Comparison of ENCODE assay signal across 34 cellular contexts in the genomic region with DNA sequence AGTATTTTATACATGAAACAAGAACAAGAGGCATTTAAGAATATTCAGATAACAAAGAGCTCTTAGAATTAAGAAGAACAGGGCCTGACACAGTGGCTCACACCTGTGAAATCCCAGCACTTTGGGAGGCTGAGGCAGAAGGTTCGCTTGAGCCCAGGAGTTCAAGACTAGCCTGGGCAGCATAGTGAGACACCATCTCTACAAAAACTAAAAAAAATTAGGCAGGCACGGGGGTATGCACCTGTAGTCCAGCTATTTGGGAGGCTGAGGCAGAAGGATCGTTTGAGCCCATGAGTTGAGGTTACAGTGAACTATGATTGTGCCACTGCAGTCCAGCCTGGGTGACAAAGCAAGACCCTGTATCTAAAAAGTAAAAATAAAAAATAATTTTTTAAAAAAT. TPM values are rescaled to one million over a fixed set of nuclear protein-coding genes. Genes with fewer than 3 reads are reported as not detected.
"Had no signal": no experiment of that assay in that cellular context is flagged by ENCODE, and none has a peak within 500 bp of the region (broad histone marks: within the 10 kb centered on the region; RNA-seq: fewer than 3 reads in every experiment).

No MANE protein-coding gene starts in this region.

- H3K9me3 Mint-ChIP-seq: activated CD4-positive, alpha-beta memory T cell treated with anti-CD3 and anti-CD28 coated beads, Interleukin-2, amount 10 ng/mL, durations not matched to agents 7 days and 5 days; activated CD4-positive, alpha-beta T cell treated with anti-CD3 and anti-CD28 coated beads, Interleukin-2, amount 10 ng/mL, durations not matched to agents 7 days and 5 days; activated naive CD4-positive, alpha-beta T cell treated with anti-CD3 and anti-CD28 coated beads for 36 hours; activated naive CD4-positive, alpha-beta T cell treated with anti-CD3 and anti-CD28 coated beads, Interleukin-2, amount 50 U/mL, for 72 hours; activated naive CD8-positive, alpha-beta T cell treated with anti-CD3 and anti-CD28 coated beads for 36 hours; activated T-cell treated with anti-CD3 and anti-CD28 coated beads, Interleukin-2, amount 50 U/mL, for 4 hours; brain; central memory CD8-positive, alpha-beta T cell; T-helper 1 cell treated with Interleukin-12 subunit alpha and Interleukin-12 subunit beta and Interleukin-4 antibody, amounts not matched to agents 30 μg/mL and 1 μg/mL, for 36 hours; T-helper 2 cell treated with Interferon-gamma antibody and Interleukin-4, amounts not matched to agents 5 μg/mL and 100 μg/mL, for 36 hours had no signal

- H3K27ac Mint-ChIP-seq: activated CD4-positive, alpha-beta memory T cell treated with anti-CD3 and anti-CD28 coated beads, Interleukin-2, amount 10 ng/mL, durations not matched to agents 7 days and 5 days; activated CD4-positive, alpha-beta T cell treated with anti-CD3 and anti-CD28 coated beads for 36 hours; activated CD4-positive, alpha-beta T cell treated with anti-CD3 and anti-CD28 coated beads, Interleukin-2, amount 10 ng/mL, durations not matched to agents 7 days and 5 days; activated CD8-positive, alpha-beta memory T cell treated with anti-CD3 and anti-CD28 coated beads, Interleukin-2, amount 10 ng/mL, durations not matched to agents 7 days and 5 days; activated CD8-positive, alpha-beta T cell treated with anti-CD3 and anti-CD28 coated beads, Interleukin-2, amount 10 ng/mL, durations not matched to agents 7 days and 5 days; activated naive CD4-positive, alpha-beta T cell treated with anti-CD3 and anti-CD28 coated beads for 36 hours; activated naive CD8-positive, alpha-beta T cell treated with anti-CD3 and anti-CD28 coated beads for 36 hours; brain; T-helper 1 cell treated with Interleukin-12 subunit alpha and Interleukin-12 subunit beta and Interleukin-4 antibody, amounts not matched to agents 30 μg/mL and 1 μg/mL, for 36 hours; T-helper 2 cell treated with Interferon-gamma antibody and Interleukin-4, amounts not matched to agents 5 μg/mL and 100 μg/mL, for 36 hours had no signal

- H3K27me3 Mint-ChIP-seq: activated CD4-positive, alpha-beta memory T cell treated with anti-CD3 and anti-CD28 coated beads, Interleukin-2, amount 10 ng/mL, durations not matched to agents 7 days and 5 days; activated CD4-positive, alpha-beta T cell treated with anti-CD3 and anti-CD28 coated beads for 36 hours; activated CD4-positive, alpha-beta T cell treated with anti-CD3 and anti-CD28 coated beads, Interleukin-2, amount 10 ng/mL, durations not matched to agents 7 days and 5 days; activated CD8-positive, alpha-beta memory T cell treated with anti-CD3 and anti-CD28 coated beads, Interleukin-2, amount 10 ng/mL, durations not matched to agents 7 days and 5 days; activated naive CD8-positive, alpha-beta T cell treated with anti-CD3 and anti-CD28 coated beads for 36 hours; brain; central memory CD8-positive, alpha-beta T cell had no signal

- DNase-seq: activated CD4-positive, alpha-beta memory T cell treated with anti-CD3 and anti-CD28 coated beads, Interleukin-2, amount 10 ng/mL, durations not matched to agents 7 days and 5 days; activated CD4-positive, alpha-beta T cell treated with anti-CD3 and anti-CD28 coated beads for 1 hour; activated CD4-positive, alpha-beta T cell treated with anti-CD3 and anti-CD28 coated beads for 36 hours; activated CD4-positive, alpha-beta T cell treated with anti-CD3 and anti-CD28 coated beads for 48 hours; activated CD4-positive, alpha-beta T cell treated with anti-CD3 and anti-CD28 coated beads, Interleukin-2, amount 10 ng/mL, durations not matched to agents 7 days and 5 days; activated CD4-positive, alpha-beta T cell treated with anti-CD3 and anti-CD28 coated beads, Interleukin-2, amount 50 U/mL, for 48 hours; activated CD4-positive, CD25-positive, alpha-beta regulatory T cell; activated CD8-positive, alpha-beta memory T cell treated with anti-CD3 and anti-CD28 coated beads for 24 hours; activated CD8-positive, alpha-beta memory T cell treated with anti-CD3 and anti-CD28 coated beads, Interleukin-2, amount 10 ng/mL, durations not matched to agents 7 days and 5 days; activated CD8-positive, alpha-beta memory T cell treated with anti-CD3 and anti-CD28 coated beads, Interleukin-2, amount 50 U/mL, for 48 hours; activated CD8-positive, alpha-beta T cell treated with anti-CD3 and anti-CD28 coated beads, Interleukin-2, amount 10 ng/mL, durations not matched to agents 7 days and 5 days; activated effector memory CD4-positive, alpha-beta T cell treated with anti-CD3 and anti-CD28 coated beads, Interleukin-2, amount 50 U/mL, for 16 hours; activated gamma-delta T cell treated with Interleukin-2 at 50 U/mL for 16 hours; activated naive CD4-positive, alpha-beta T cell; activated naive CD4-positive, alpha-beta T cell treated with anti-CD3 and anti-CD28 coated beads for 36 hours; activated naive CD4-positive, alpha-beta T cell treated with anti-CD3 and anti-CD28 coated beads, Interleukin-2, amount 50 U/mL, for 16 hours; activated naive CD8-positive, alpha-beta T cell treated with anti-CD3 and anti-CD28 coated beads for 36 hours; activated T-cell treated with anti-CD3 and anti-CD28 coated beads, Interleukin-2, amount 50 U/mL, for 1 hour; activated T-cell treated with anti-CD3 and anti-CD28 coated beads, Interleukin-2, amount 50 U/mL, for 4 hours; adrenal gland; amniotic stem cell; caudate nucleus; cerebellar nuclear complex; colonic mucosa; T-helper 1 cell; T-helper 2 cell; T-helper 9 cell had no signal

- H3K4me1 ChIP-seq: adrenal gland, ascending aorta, colonic mucosa had no signal

- H3K4me3 ChIP-seq: adrenal gland, ascending aorta, cardiac muscle cell, colonic mucosa had no signal

- H3K27ac ChIP-seq: adrenal gland, ascending aorta, cardiac muscle cell, colonic mucosa had no signal

- ATAC-seq: activated CD8-positive, alpha-beta memory T cell treated with anti-CD3 and anti-CD28 coated beads, Interleukin-2, amount 10 ng/mL, durations not matched to agents 7 days and 5 days; activated CD8-positive, alpha-beta T cell treated with anti-CD3 and anti-CD28 coated beads, Interleukin-2, amount 10 ng/mL, durations not matched to agents 7 days and 5 days had no signal

- H3K4me3 Mint-ChIP-seq: activated CD4-positive, alpha-beta memory T cell treated with anti-CD3 and anti-CD28 coated beads, Interleukin-2, amount 10 ng/mL, durations not matched to agents 7 days and 5 days; activated CD4-positive, alpha-beta T cell treated with anti-CD3 and anti-CD28 coated beads for 36 hours; activated CD4-positive, alpha-beta T cell treated with anti-CD3 and anti-CD28 coated beads, Interleukin-2, amount 10 ng/mL, durations not matched to agents 7 days and 5 days; activated CD8-positive, alpha-beta memory T cell treated with anti-CD3 and anti-CD28 coated beads, Interleukin-2, amount 10 ng/mL, durations not matched to agents 7 days and 5 days; activated CD8-positive, alpha-beta T cell treated with anti-CD3 and anti-CD28 coated beads, Interleukin-2, amount 10 ng/mL, durations not matched to agents 7 days and 5 days; activated naive CD4-positive, alpha-beta T cell treated with anti-CD3 and anti-CD28 coated beads for 36 hours; activated naive CD8-positive, alpha-beta T cell treated with anti-CD3 and anti-CD28 coated beads for 36 hours; activated T-cell treated with anti-CD3 and anti-CD28 coated beads, Interleukin-2, amount 50 U/mL, for 4 hours; brain; central memory CD8-positive, alpha-beta T cell; T-helper 1 cell treated with Interleukin-12 subunit alpha and Interleukin-12 subunit beta and Interleukin-4 antibody, amounts not matched to agents 30 μg/mL and 1 μg/mL, for 36 hours; T-helper 2 cell treated with Interferon-gamma antibody and Interleukin-4, amounts not matched to agents 5 μg/mL and 100 μg/mL, for 36 hours had no signal

- H3K9me3 ChIP-seq: adrenal gland, ascending aorta, colonic mucosa had no signal

- H3K36me3 ChIP-seq: colonic mucosa had no signal

- H3K36me3 Mint-ChIP-seq: activated naive CD4-positive, alpha-beta T cell treated with anti-CD3 and anti-CD28 coated beads, Interleukin-2, amount 50 U/mL, for 72 hours had no signal

- H3K4me1 Mint-ChIP-seq: activated CD4-positive, alpha-beta memory T cell treated with anti-CD3 and anti-CD28 coated beads, Interleukin-2, amount 10 ng/mL, durations not matched to agents 7 days and 5 days; activated CD4-positive, alpha-beta T cell treated with anti-CD3 and anti-CD28 coated beads, Interleukin-2, amount 10 ng/mL, durations not matched to agents 7 days and 5 days; activated CD8-positive, alpha-beta memory T cell treated with anti-CD3 and anti-CD28 coated beads, Interleukin-2, amount 10 ng/mL, durations not matched to agents 7 days and 5 days; activated naive CD8-positive, alpha-beta T cell treated with anti-CD3 and anti-CD28 coated beads for 36 hours; brain had no signal

- H3K27me3 ChIP-seq: adrenal gland, ascending aorta, cardiac muscle cell, colonic mucosa had no signal

RNA-seq across cellular contexts. Expression of gene BRIP1, which starts 12.5 kb away (rescaled TPM):
- total RNA-seq: ascending aorta had no signal
